ENCODE assay signal across 8 cellular contexts in genomic region chr5:134873987-134874830, GRCh38. TPM values are rescaled to one million over a fixed set of nuclear protein-coding genes. Genes with fewer than 3 reads are reported as not detected.
DNase-seq lines count a peak whose midpoint lies in the region; ATAC-seq and TF ChIP-seq lines count a peak whose summit lies in the region.

A gene with protein sequence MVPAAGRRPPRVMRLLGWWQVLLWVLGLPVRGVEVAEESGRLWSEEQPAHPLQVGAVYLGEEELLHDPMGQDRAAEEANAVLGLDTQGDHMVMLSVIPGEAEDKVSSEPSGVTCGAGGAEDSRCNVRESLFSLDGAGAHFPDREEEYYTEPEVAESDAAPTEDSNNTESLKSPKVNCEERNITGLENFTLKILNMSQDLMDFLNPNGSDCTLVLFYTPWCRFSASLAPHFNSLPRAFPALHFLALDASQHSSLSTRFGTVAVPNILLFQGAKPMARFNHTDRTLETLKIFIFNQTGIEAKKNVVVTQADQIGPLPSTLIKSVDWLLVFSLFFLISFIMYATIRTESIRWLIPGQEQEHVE (plus strand): TSS chr5:134874371. CDS start chr5:134874428, 57 bp downstream.

- no peaks in the 10 kb centered on the region for H4K20me1 ChIP-seq in OCI-LY7 (ENCODE audit: insufficient read depth, low read length)

- TF ChIP-seq CTCF in OCI-LY7 (conservative IDR thresholded peaks at IDR 0.05; ENCODE audit: low read length) (no peak), epithelial cell of proximal tubule (conservative IDR thresholded peaks at IDR 0.05; ENCODE audit: low read depth, low read length) (no peak)

- DNase-seq in COLO829 (ENCODE audit: low spot score) = peak; percentile 51
- DNase-seq in HT-29 (ENCODE audit: low spot score) = peak; percentile 86
- peak; percentile 88 for DNase-seq in OCI-LY7 (ENCODE audit: low spot score)
- peak; percentile 62 for DNase-seq in activated T-cell treated with anti-CD3 and anti-CD28 coated beads for 4 hours
- DNase-seq in epithelial cell of proximal tubule (ENCODE audit: low read depth) = no peak
- DNase-seq in mucosa of gallbladder (ENCODE audit: low spot score) = peak; percentile 86
- DNase-seq in stimulated activated CD8-positive, alpha-beta memory T cell treated with anti-CD3 and anti-CD28 coated beads, Interleukin-4, amount 100 ng/mL, for 4 hours (ENCODE audit: low read depth in 2 of 2, low spot score in 1 of 2) = peak; percentile 40 to 63

- H3K9me2 ChIP-seq in OCI-LY7 (ENCODE audit: insufficient read depth, low read length) = no peaks in the 10 kb centered on the region

- peak; percentile 65 for ATAC-seq in GM19468 (IDR thresholded peaks at IDR 0.05; ENCODE audit: extremely low read depth, unreplicated experiment)

- H3K4me3 ChIP-seq in OCI-LY7 (ENCODE audit: low read depth, low read length, poor library complexity, severe bottlenecking) (peak within 1 kb of the TSS; percentile 78), epithelial cell of proximal tubule (ENCODE audit: low read depth, low read length) (peak within 1 kb of the TSS; percentile 90)

- TSS peak; percentile 58 for BruUV-seq in OCI-LY7 (replicated peaks; lab: Mats Ljungman, UMichigan)

- H3K27ac ChIP-seq in OCI-LY7 (ENCODE audit: low read depth, low read length, poor library complexity, severe bottlenecking) = peak within 1 kb of the TSS; percentile 54

- H3K4me1 ChIP-seq in OCI-LY7 (ENCODE audit: insufficient read depth, low read length, poor library complexity, severe bottlenecking) = peaks cover 38% of the 10 kb centered on the region

- CTCF ChIA-PET in OCI-LY7 (lab: Charles Lee; ENCODE audit: unreplicated experiment) = interaction anchor here (0.7 kb wide), 1 partner anchor 30 kb away, joined by 3 read pairs; the partner anchor contains the start of gene PCBD2

- intact Hi-C loops in OCI-LY7 (cut with micrococcal nuclease; ENCODE audit: unreplicated experiment) = loop anchor here (1.0 kb wide), 2 partner anchors 30 to 136 kb away; partner anchors contain the start of gene CAMLG

- H2AFZ ChIP-seq in OCI-LY7 (ENCODE audit: low read length) = peak within 1 kb of the TSS; percentile 99

- no peaks in the 10 kb centered on the region for H3K36me3 ChIP-seq in OCI-LY7 (ENCODE audit: insufficient read depth, low read length)

- peaks cover 16% of the 10 kb centered on the region; the same call in 1 of the 2 replicates for H3K79me2 ChIP-seq in OCI-LY7 (ENCODE audit: insufficient read depth, low read depth, low read length)

- H3K9me3 ChIP-seq in OCI-LY7 (ENCODE audit: low read length) = no peaks in the 10 kb centered on the region

- H3K4me2 ChIP-seq in OCI-LY7 (ENCODE audit: low read length) = peak within 1 kb of the TSS; percentile 85

- POLR2A ChIA-PET in OCI-LY7 (lab: Charles Lee) = interaction anchor here (0.6 to 2.1 kb wide), 9 partner anchors 11 to 1841 kb away, joined by 3 to 10 read pairs (median 3); partner anchors contain the start of gene PCBD2

RNA-seq across cellular contexts. Expression of the gene that starts here (rescaled TPM):
- 21.5 and 27.5 TPM in 2 replicates for total RNA-seq in HT-29 (2014; rRNA removed; shearing (Covaris generic))
- total RNA-seq in OCI-LY7 (2014; rRNA removed; shearing (Covaris generic)) = 20.6 and 43.5 TPM in 2 replicates
- total RNA-seq in OCI-LY7 (2022) = 31.1 and 37.9 TPM in 2 replicates
- total RNA-seq in epithelial cell of proximal tubule = 37.4 and 48.1 TPM in 2 replicates
- 88.5 TPM for total RNA-seq in mucosa of gallbladder
